In genomic region chr11:73531386-73531785, GRCh38 we compare ENCODE assay signal across 26 cellular contexts.
DNase-seq lines count a peak whose midpoint lies in the region; ATAC-seq and TF ChIP-seq lines count a peak whose summit lies in the region.
"Had no signal": no experiment of that assay in that cellular context is flagged by ENCODE, and none has a peak within 500 bp of the region (broad histone marks: within the 10 kb centered on the region; RNA-seq: fewer than 3 reads in every experiment).

No MANE protein-coding gene starts in this region.

- no peak overlapping the region for H2AFZ ChIP-seq in GM23338

- no peaks in the 10 kb centered on the region for H3K9me3 ChIP-seq in naive thymus-derived CD4-positive, alpha-beta T cell (ENCODE audit: control insufficient read depth in 2 of 3, low read length in 3 of 3)
- H3K9me3 ChIP-seq: BLaER1 treated with 17β-estradiol and CSF1 and Interleukin-3, amounts not matched to agents 10 nM and 100 nM; Caco-2; SJSA1 had no signal

- H3K9me3 Mint-ChIP-seq in activated naive CD4-positive, alpha-beta T cell treated with anti-CD3 and anti-CD28 coated beads for 36 hours: no peaks in the 10 kb centered on the region
- no peaks in the 10 kb centered on the region for H3K9me3 Mint-ChIP-seq in GM23338
- H3K9me3 Mint-ChIP-seq in naive thymus-derived CD4-positive, alpha-beta T cell: no peaks in the 10 kb centered on the region
- no peaks in the 10 kb centered on the region for H3K9me3 Mint-ChIP-seq in stimulated activated naive CD8-positive, alpha-beta T cell treated with anti-CD3 and anti-CD28 coated beads, Interleukin-15, amount 100 ng/mL, for 72 hours

- H3K79me2 ChIP-seq in GM23338 (replicated peaks; ENCODE audit: insufficient read depth): peaks cover 28% of the 10 kb centered on the region

- CTCF ChIA-PET in activated naive CD4-positive, alpha-beta T cell treated with anti-CD3 and anti-CD28 coated beads for 36 hours (lab: Charles Lee): interaction anchor here (0.6 kb wide), 1 partner anchor 16 kb away, joined by 3 read pairs; no protein-coding TSS in a partner anchor
- CTCF ChIA-PET in naive thymus-derived CD4-positive, alpha-beta T cell (lab: Charles Lee): no interaction called here

- H3K27me3 ChIP-seq in GM23338 (ENCODE audit: insufficient read depth): no peaks in the 10 kb centered on the region
- no peaks in the 10 kb centered on the region for H3K27me3 ChIP-seq in naive thymus-derived CD4-positive, alpha-beta T cell (ENCODE audit: control insufficient read depth in 2 of 2, insufficient read depth in 2 of 2, low read length in 2 of 2)
- H3K27me3 ChIP-seq: BLaER1 treated with 17β-estradiol and CSF1 and Interleukin-3, amounts not matched to agents 10 nM and 100 nM; SJSA1 had no signal

- no peaks in the 10 kb centered on the region; the same call in 1 of the 2 replicates for H3F3A ChIP-seq in GM23338 (replicated peaks; ENCODE audit: low read depth)

- no peak overlapping the region for H3K4me3 Mint-ChIP-seq in activated naive CD4-positive, alpha-beta T cell treated with anti-CD3 and anti-CD28 coated beads for 36 hours
- H3K4me3 Mint-ChIP-seq in GM23338: no peak overlapping the region
- peak overlapping the region in 1 of 10 donors; percentile 51 for H3K4me3 Mint-ChIP-seq in naive thymus-derived CD4-positive, alpha-beta T cell
- H3K4me3 Mint-ChIP-seq in stimulated activated naive CD8-positive, alpha-beta T cell treated with anti-CD3 and anti-CD28 coated beads, Interleukin-15, amount 100 ng/mL, for 72 hours: no peak overlapping the region
- H3K4me3 Mint-ChIP-seq: CD4-positive, alpha-beta memory T cell had no signal

- H3K36me3 Mint-ChIP-seq in activated naive CD4-positive, alpha-beta T cell treated with anti-CD3 and anti-CD28 coated beads for 36 hours (ENCODE audit: low read depth): no peaks in the 10 kb centered on the region
- H3K36me3 Mint-ChIP-seq in GM23338 (ENCODE audit: low read depth): peaks cover 6% of the 10 kb centered on the region; the same call in 2 of the 3 replicates
- peaks cover 0 to 9% (median 0%) of the 10 kb centered on the region in 5 donors for H3K36me3 Mint-ChIP-seq in naive thymus-derived CD4-positive, alpha-beta T cell

- H3K4me3 ChIP-seq in GM23338: no peak overlapping the region
- no peak overlapping the region for H3K4me3 ChIP-seq in naive thymus-derived CD4-positive, alpha-beta T cell (ENCODE audit: low read length)
- H3K4me3 ChIP-seq: BLaER1 treated with 17β-estradiol and CSF1 and Interleukin-3, amounts not matched to agents 10 nM and 100 nM; SJSA1 had no signal

- peaks cover 52% of the 10 kb centered on the region for H3K4me1 Mint-ChIP-seq in activated naive CD4-positive, alpha-beta T cell treated with anti-CD3 and anti-CD28 coated beads for 36 hours (ENCODE audit: low read depth)
- H3K4me1 Mint-ChIP-seq in GM23338: peaks cover 65% of the 10 kb centered on the region
- peaks cover 31 to 76% (median 59%) of the 10 kb centered on the region in 7 donors for H3K4me1 Mint-ChIP-seq in naive thymus-derived CD4-positive, alpha-beta T cell
- H3K4me1 Mint-ChIP-seq in stimulated activated naive CD8-positive, alpha-beta T cell treated with anti-CD3 and anti-CD28 coated beads, Interleukin-15, amount 100 ng/mL, for 72 hours: peaks cover 31% of the 10 kb centered on the region

- peaks cover 67% of the 10 kb centered on the region for H3K4me1 ChIP-seq in GM23338 (ENCODE audit: insufficient read depth)
- no peaks in the 10 kb centered on the region for H3K4me1 ChIP-seq in naive thymus-derived CD4-positive, alpha-beta T cell (ENCODE audit: control insufficient read depth in 2 of 2, insufficient read depth in 2 of 2, low read length in 2 of 2)

- H3K36me3 ChIP-seq in GM23338 (ENCODE audit: insufficient read depth): no peaks in the 10 kb centered on the region
- no peaks in the 10 kb centered on the region for H3K36me3 ChIP-seq in naive thymus-derived CD4-positive, alpha-beta T cell (ENCODE audit: control insufficient read depth in 2 of 3, insufficient read depth in 3 of 3, low read length in 3 of 3)
- H3K36me3 ChIP-seq: SJSA1 had no signal

- H3K27ac Mint-ChIP-seq in activated naive CD4-positive, alpha-beta T cell treated with anti-CD3 and anti-CD28 coated beads for 36 hours: no peak overlapping the region
- H3K27ac Mint-ChIP-seq in GM23338: peak overlapping the region; percentile 70; the same call in 1 of the 2 replicates
- H3K27ac Mint-ChIP-seq in naive thymus-derived CD4-positive, alpha-beta T cell: peak overlapping the region in 6 of 9 donors; percentile 9 to 88 (median 45)
- no peak overlapping the region for H3K27ac Mint-ChIP-seq in stimulated activated naive CD8-positive, alpha-beta T cell treated with anti-CD3 and anti-CD28 coated beads, Interleukin-15, amount 100 ng/mL, for 72 hours

- POLR2A ChIA-PET in naive thymus-derived CD4-positive, alpha-beta T cell (lab: Charles Lee): interaction anchor here (1.0 kb wide), 1 partner anchor 20 kb away, joined by 4 read pairs; no protein-coding TSS in a partner anchor

- no peaks in the 10 kb centered on the region for H3K9me2 ChIP-seq in GM23338 (ENCODE audit: insufficient read depth)

- TF ChIP-seq CTCF in GM23338 (conservative IDR thresholded peaks at IDR 0.05; ENCODE audit: low read depth in 2 of 2): no peak

- H3K4me2 ChIP-seq in GM23338: peak overlapping the region; percentile 63
- H3K4me2 ChIP-seq: BLaER1 treated with 17β-estradiol and CSF1 and Interleukin-3, amounts not matched to agents 10 nM and 100 nM had no signal

- no peaks in the 10 kb centered on the region for H3K27me3 Mint-ChIP-seq in activated naive CD4-positive, alpha-beta T cell treated with anti-CD3 and anti-CD28 coated beads for 36 hours (ENCODE audit: low read depth)
- no peaks in the 10 kb centered on the region for H3K27me3 Mint-ChIP-seq in GM23338 (ENCODE audit: insufficient read depth, low read depth, poor library complexity)
- H3K27me3 Mint-ChIP-seq in naive thymus-derived CD4-positive, alpha-beta T cell: no peaks in the 10 kb centered on the region
- no peaks in the 10 kb centered on the region for H3K27me3 Mint-ChIP-seq in stimulated activated naive CD8-positive, alpha-beta T cell treated with anti-CD3 and anti-CD28 coated beads, Interleukin-15, amount 100 ng/mL, for 72 hours
- H3K27me3 Mint-ChIP-seq: CD4-positive, alpha-beta memory T cell had no signal

- in situ Hi-C loops in ACHN (cut with HindIII; ENCODE audit: low pct_ligation_motif_present, low pct_unique_long_range_greater_than_20kb, low sequenced_read_pairs): no loop called here

- ATAC-seq in GM23338 (no peak), HG02678 (IDR thresholded peaks at IDR 0.05; ENCODE audit: unreplicated experiment) (no peak)
- ATAC-seq in naive thymus-derived CD4-positive, alpha-beta T cell: no peak
- no peak for ATAC-seq in stimulated activated naive CD8-positive, alpha-beta T cell treated with anti-CD3 and anti-CD28 coated beads, Interleukin-15, amount 100 ng/mL, for 72 hours
- ATAC-seq: HepG2, Right ventricle myocardium inferior had no signal

- 0 out of 2 replicates have a peak overlapping the region, but pooled peaks have one; percentile 29 for H3K27ac ChIP-seq in GM23338 (ENCODE audit: low read depth)
- no peak overlapping the region for H3K27ac ChIP-seq in naive thymus-derived CD4-positive, alpha-beta T cell (ENCODE audit: low read depth, low read length)
- H3K27ac ChIP-seq: BLaER1 treated with 17β-estradiol and CSF1 and Interleukin-3, amounts not matched to agents 10 nM and 100 nM; HL-60; SJSA1 had no signal

- DNase-seq in activated naive CD4-positive, alpha-beta T cell treated with anti-CD3 and anti-CD28 coated beads for 36 hours: peak; percentile 14
- no peak for DNase-seq in activated naive CD4-positive, alpha-beta T cell treated with Interleukin-2 at 50 U/mL for 16 hours
- DNase-seq in GM23338 (ENCODE audit: low spot score): no peak
- peak; percentile 52 to 79 for DNase-seq in NCI-H526 (lab: John Stamatoyannopoulos, UW)
- no peak for DNase-seq in naive thymus-derived CD4-positive, alpha-beta T cell
- no peak for DNase-seq in stimulated activated naive CD8-positive, alpha-beta T cell treated with anti-CD3 and anti-CD28 coated beads, Interleukin-15, amount 100 ng/mL, for 72 hours
- no peak for DNase-seq in ACHN
- DNase-seq: Caco-2; CD4-positive, alpha-beta memory T cell; DMS 273 treated with DMSO at 0.1 percent for 48 hours; DMS79 treated with DMSO at 0.1 percent for 48 hours; KBM-7; MM.1S; NCI-H1048; NCI-H1436; NCI-H187 treated with DMSO at 0.1 percent for 48 hours; NCI-H2107; NCI-H2227 treated with DMSO at 0.1 percent for 48 hours; NCI-H510A treated with DMSO at 0.1 percent for 48 hours; NCI-H82 had no signal

- no peaks in the 10 kb centered on the region for H4K20me1 ChIP-seq in GM23338 (replicated peaks; ENCODE audit: insufficient read depth)

- intact Hi-C loops in activated naive CD4-positive, alpha-beta T cell treated with anti-CD3 and anti-CD28 coated beads for 36 hours (cut with micrococcal nuclease): no loop called here
- intact Hi-C loops in naive thymus-derived CD4-positive, alpha-beta T cell (cut with micrococcal nuclease): no loop called here

TF ChIP-seq in GM23338, 12 proteins besides CTCF, POLR2A, EP300 and RAD21 (continues in another document):
- TF ChIP-seq STAT1 (IDR thresholded peaks at IDR 0.05; ENCODE audit: unreplicated experiment): no peak

Comparison
In these comparisons a context has a peak if more than half of its experiments do, and no peak if none do; other contexts are left out.
1. DNase-seq: peak in activated naive CD4-positive, alpha-beta T cell treated with anti-CD3 and anti-CD28 coated beads for 36 hours (single experiment) and NCI-H526 (2 of 2); none in activated naive CD4-positive, alpha-beta T cell treated with Interleukin-2 at 50 U/mL for 16 hours (single experiment), GM23338 (single experiment), naive thymus-derived CD4-positive, alpha-beta T cell (0 of 9), stimulated activated naive CD8-positive, alpha-beta T cell treated with anti-CD3 and anti-CD28 coated beads, Interleukin-15, amount 100 ng/mL, for 72 hours (0 of 2) and ACHN (single experiment).
2. H3K27ac Mint-ChIP-seq: peak in GM23338 (single experiment) and naive thymus-derived CD4-positive, alpha-beta T cell (6 of 9); none in activated naive CD4-positive, alpha-beta T cell treated with anti-CD3 and anti-CD28 coated beads for 36 hours (single experiment) and stimulated activated naive CD8-positive, alpha-beta T cell treated with anti-CD3 and anti-CD28 coated beads, Interleukin-15, amount 100 ng/mL, for 72 hours (0 of 2).